ENCODE assay signal across 14 cellular contexts in the genomic region with DNA sequence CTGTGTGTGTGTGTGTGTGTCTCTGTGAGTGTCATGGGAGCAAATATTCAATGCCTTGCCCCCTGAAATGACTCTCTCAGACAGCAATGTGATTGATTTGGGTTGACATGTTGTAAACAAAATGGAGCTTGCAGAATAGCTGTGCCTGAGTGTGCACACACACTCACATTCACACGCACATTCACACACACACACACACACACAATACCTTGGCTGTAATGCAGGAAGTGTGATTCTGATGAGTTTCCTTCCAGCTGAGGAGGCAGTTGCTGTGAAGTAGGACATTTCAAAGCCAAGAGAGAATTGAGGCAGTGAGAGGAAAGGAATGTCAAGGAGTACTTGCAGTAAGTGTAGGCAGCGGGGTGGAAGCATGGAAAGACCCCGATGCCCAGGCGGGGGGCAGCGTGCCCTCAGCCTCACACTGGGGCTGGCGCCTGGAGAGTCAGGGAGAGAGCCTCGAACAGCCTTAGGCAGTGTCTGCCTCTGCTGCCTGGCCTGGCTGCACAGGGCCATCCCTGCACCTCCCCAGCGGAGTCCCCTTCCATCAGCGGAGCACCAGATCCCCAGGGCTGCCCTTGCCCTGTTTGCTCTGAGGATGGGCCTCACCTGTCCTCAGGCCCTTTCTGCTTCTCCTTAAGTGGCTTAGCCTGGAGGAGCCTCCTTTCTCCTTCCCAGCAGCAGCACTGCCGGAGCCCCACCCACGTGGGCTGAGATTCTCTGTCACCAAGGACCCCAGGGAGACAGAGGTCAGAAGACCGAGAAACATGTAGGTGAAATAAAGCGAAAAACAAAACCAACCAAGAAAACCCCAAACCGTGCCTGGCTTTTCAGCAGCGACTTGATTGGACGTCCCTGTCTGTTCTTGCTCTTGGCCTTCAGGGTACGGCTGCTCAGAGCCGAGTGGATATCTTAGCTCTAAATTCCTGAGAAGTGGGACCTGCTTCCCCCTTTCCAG. TPM values are rescaled to one million over a fixed set of nuclear protein-coding genes. Genes with fewer than 3 reads are reported as not detected.
DNase-seq lines count a peak whose midpoint lies in the region; ATAC-seq, FAIRE-seq and TF ChIP-seq lines count a peak whose summit lies in the region.
"Had no signal": no experiment of that assay in that cellular context is flagged by ENCODE, and none has a peak within 500 bp of the region (broad histone marks: within the 10 kb centered on the region; RNA-seq: fewer than 3 reads in every experiment).

No MANE protein-coding gene starts in this region.

- H3K27me3 ChIP-seq in SK-N-SH (ENCODE audit: insufficient read depth) (no peaks in the 10 kb centered on the region; the same call in 1 of the 2 replicates), HepG2 (ENCODE audit: control insufficient read depth in 1 of 2, insufficient read depth in 2 of 2, low read length in 2 of 2) (no peaks in the 10 kb centered on the region)
- H3K27me3 ChIP-seq: gastroesophageal sphincter had no signal

- POLR2A ChIA-PET in SK-N-SH (lab: Yijun Ruan, JAX) (no interaction called here), HepG2 (lab: Yijun Ruan, JAX) (no interaction called here)

- H2AFZ ChIP-seq in SK-N-SH (ENCODE audit: low read depth): no peak overlapping the region
- H2AFZ ChIP-seq in HepG2 (ENCODE audit: low read length): no peak overlapping the region

- H3K79me2 ChIP-seq in SK-N-SH (ENCODE audit: insufficient read depth) (no peaks in the 10 kb centered on the region), HepG2 (ENCODE audit: insufficient read depth, low read length) (no peaks in the 10 kb centered on the region)

- H3K27ac ChIP-seq in SK-N-SH (ENCODE audit: low read depth in 2 of 2, low read length in 1 of 2) (no peak overlapping the region), HepG2 (ENCODE audit: extremely low read length, insufficient read depth, low read length) (no peak overlapping the region)
- H3K27ac ChIP-seq: gastroesophageal sphincter, thoracic aorta had no signal

- no peak for TF ChIP-seq CTCF in lower leg skin (IDR thresholded peaks at IDR 0.05)
- TF ChIP-seq CTCF in SK-N-SH (IDR thresholded peaks at IDR 0.05): no peak
- TF ChIP-seq CTCF in HepG2 (CRISPR knock-in tag; IDR thresholded peaks at IDR 0.05): no peak

- DNase-seq in mesenteric fat pad (ENCODE audit: low spot score) (peak; percentile 53), lower leg skin (ENCODE audit: low spot score in 2 of 2) (no peak), SK-N-SH (no peak), HepG2 (ENCODE audit: low spot score) (no peak)
- no peak for DNase-seq in stimulated activated CD4-positive, alpha-beta T cell treated with anti-CD3 and anti-CD28 coated beads, Interleukin-15, amount 100 ng/mL, for 24 hours
- DNase-seq: cerebellar nuclear complex, HFFc6, naive B cell, NCI-H2081 had no signal

- no peaks in the 10 kb centered on the region for H3F3A ChIP-seq in SK-N-SH (replicated peaks; ENCODE audit: insufficient read depth)

- intact Hi-C loops in lower leg skin (cut with DNase I; ENCODE audit: low total_unique reads): no loop called here
- intact Hi-C loops in HepG2 (cut with micrococcal nuclease; ENCODE audit: unreplicated experiment): no loop called here

- no TSS peak for BruUV-seq in HepG2 (replicated peaks; lab: Mats Ljungman, UMichigan)

- ATAC-seq in GM18867 (IDR thresholded peaks at IDR 0.05; ENCODE audit: unreplicated experiment) (peak; percentile 83), GM21576 (IDR thresholded peaks at IDR 0.05; ENCODE audit: unreplicated experiment) (peak; percentile 73), HG03196 (IDR thresholded peaks at IDR 0.05; ENCODE audit: unreplicated experiment) (peak; percentile 69), HepG2 (no peak; the same call in 2 of the 3 replicates)
- ATAC-seq: gastroesophageal sphincter had no signal

- FAIRE-seq in HepG2 (lab: Jason Lieb, UNC): no peak

- CTCF ChIA-PET in SK-N-SH (lab: Yijun Ruan, JAX): interaction anchor here (1.0 kb wide), 1 partner anchor 36 kb away, joined by 4 read pairs; no protein-coding TSS in a partner anchor
- CTCF ChIA-PET in HepG2 (lab: Yijun Ruan, JAX; ENCODE audit: low intra/inter-chr PET ratio, low total read pairs): no interaction called here

- H3K9me3 ChIP-seq in SK-N-SH (no peaks in the 10 kb centered on the region), HepG2 (ENCODE audit: low read length) (no peaks in the 10 kb centered on the region)
- H3K9me3 ChIP-seq: gastroesophageal sphincter, thoracic aorta had no signal

- H4K20me1 ChIP-seq in SK-N-SH (ENCODE audit: insufficient read depth): no peaks in the 10 kb centered on the region
- H4K20me1 ChIP-seq in HepG2 (ENCODE audit: insufficient read depth, low read length): no peaks in the 10 kb centered on the region

- in situ Hi-C loops in HepG2 (cut with HindIII; ENCODE audit: extremely low pct_ligation_motif_present, low pct_unique_long_range_greater_than_20kb): no loop called here

- H3K4me1 ChIP-seq in SK-N-SH (ENCODE audit: control insufficient read depth in 1 of 2, insufficient read depth in 2 of 2, low read depth in 1 of 2, low read length in 1 of 2) (no peaks in the 10 kb centered on the region), HepG2 (ENCODE audit: insufficient read depth, low read length) (no peaks in the 10 kb centered on the region)
- H3K4me1 ChIP-seq: gastroesophageal sphincter had no signal

- no peaks in the 10 kb centered on the region for H3K9me2 ChIP-seq in SK-N-SH

- no peak overlapping the region for H3K4me3 ChIP-seq in lower leg skin (ENCODE audit: low read depth, poor library complexity, severe bottlenecking)
- no peak overlapping the region for H3K4me3 ChIP-seq in SK-N-SH (ENCODE audit: low read depth in 2 of 2, low read length in 1 of 2)
- no peak overlapping the region for H3K4me3 ChIP-seq in HepG2 (replicated peaks in 1 of 3; ENCODE audit: insufficient read depth in 1 of 3, low read depth in 2 of 3, low read length in 3 of 3)
- H3K4me3 ChIP-seq: gastroesophageal sphincter, thoracic aorta had no signal

- no peak for TF ChIP-seq EP300 in SK-N-SH (IDR thresholded peaks at IDR 0.05; ENCODE audit: borderline replicate concordance in 1 of 2, low read depth in 1 of 2, low read length in 1 of 2)
- no peak for TF ChIP-seq EP300 in HepG2 (IDR thresholded peaks at IDR 0.05; ENCODE audit: low read depth in 2 of 2, low read length in 2 of 2)
- TF ChIP-seq EP300 in HepG2 (CRISPR knock-in tag; IDR thresholded peaks at IDR 0.05; ENCODE audit: borderline replicate concordance): no peak

- TF ChIP-seq POLR2A in lower leg skin (IDR thresholded peaks at IDR 0.05) (no peak), HepG2 (IDR thresholded peaks at IDR 0.05; ENCODE audit: insufficient read depth in 1 of 2, low read depth in 2 of 2, low read length in 2 of 2) (no peak)

- H3K4me2 ChIP-seq in SK-N-SH (no peak overlapping the region), HepG2 (ENCODE audit: low read depth, low read length) (no peak overlapping the region)

- H3K36me3 ChIP-seq in SK-N-SH (replicated peaks in 1 of 2; ENCODE audit: control insufficient read depth in 1 of 2, insufficient read depth in 2 of 2, low read length in 1 of 2): no peaks in the 10 kb centered on the region
- H3K36me3 ChIP-seq in HepG2 (replicated peaks in 1 of 2; ENCODE audit: control insufficient read depth in 1 of 2, insufficient read depth in 2 of 2, low read length in 2 of 2): no peaks in the 10 kb centered on the region
- H3K36me3 ChIP-seq: gastroesophageal sphincter, thoracic aorta had no signal

- H3K9ac ChIP-seq in SK-N-SH: no peak overlapping the region
- no peak overlapping the region for H3K9ac ChIP-seq in HepG2 (ENCODE audit: insufficient read depth, low read depth, low read length)

- 86 to 94% methylated on average over 18 of the region's 18 CpGs for WGBS in lower leg skin, 2 donors
- 90% methylated on average over 15 of the region's 18 CpGs for WGBS in SK-N-SH (ENCODE audit: low lambda C conversion rate)
- WGBS in HepG2 (ENCODE audit: low lambda C conversion rate): 90% methylated on average over 14 of the region's 18 CpGs

- no peak for TF ChIP-seq RAD21 in SK-N-SH (IDR thresholded peaks at IDR 0.05; ENCODE audit: low read length)
- TF ChIP-seq RAD21 in HepG2 (CRISPR knock-in tag; IDR thresholded peaks at IDR 0.05): no peak

RNA-seq across cellular contexts. Expression of a gene that starts 9.2 kb away (rescaled TPM):
- total RNA-seq in mesenteric fat pad (3.0 TPM), lower leg skin (under 1 TPM in 2 of 4 donors, not detected in 2; 0.37 to 0.71 TPM), HepG2 (2016; rRNA removed; fragmentation: Illumina TruSeq; extraction: Trizol) (0.74 and 1.00 TPM in 2 replicates)
- polyA plus RNA-seq in SK-N-SH (2012; rRNA removed) (0.41 and 0.55 TPM in 2 replicates), HepG2 (2011; rRNA removed) (0.44 and 0.60 TPM in 2 replicates)
- 0.50 and 0.80 TPM in 2 replicates for polyA plus RNA-seq in SK-N-SH (2012; cell fraction: cytosol; rRNA removed)
- polyA plus RNA-seq in SK-N-SH (2012; cell fraction: nucleus; rRNA removed): 0.69 and 1.2 TPM in 2 replicates
- total RNA-seq in HepG2 (2016; cell fraction: cytosol; rRNA removed; fragmentation: Illumina TruSeq; extraction: Trizol; ENCODE audit: low read depth): 0.44 and 0.61 TPM in 2 replicates
- 0.59 and 1.1 TPM in 2 replicates for total RNA-seq in HepG2 (2016; cell fraction: insoluble cytoplasmic fraction; rRNA removed; fragmentation: Illumina TruSeq; extraction: Trizol)
- 0.65 and 0.76 TPM in 2 replicates for total RNA-seq in HepG2 (2016; cell fraction: membrane; rRNA removed; fragmentation: Illumina TruSeq; extraction: Trizol)
- total RNA-seq in HepG2 (2016; cell fraction: nucleus; rRNA removed; fragmentation: Illumina TruSeq; extraction: Trizol): 1.6 and 2.0 TPM in 2 replicates
- 0.21 and 0.33 TPM in 2 replicates for polyA plus RNA-seq in HepG2 (2011; cell fraction: cytosol; rRNA removed)
- polyA plus RNA-seq in HepG2 (2011; cell fraction: nucleus; rRNA removed): 1.6 and 1.8 TPM in 2 replicates
- polyA plus RNA-seq in HepG2 (2012): 0.51 and 0.68 TPM in 2 replicates
- polyA plus RNA-seq in HepG2 (2016; cell fraction: cytosol; fragmentation: Illumina TruSeq; extraction: Trizol; ENCODE audit: low read depth): 0.14 and 0.27 TPM in 2 replicates
- 1.1 and 1.3 TPM in 2 replicates for polyA plus RNA-seq in HepG2 (2016; cell fraction: insoluble cytoplasmic fraction; fragmentation: Illumina TruSeq; extraction: Trizol; ENCODE audit: low read depth)
- 0.55 and 0.78 TPM in 2 replicates for polyA plus RNA-seq in HepG2 (2016; cell fraction: membrane; fragmentation: Illumina TruSeq; extraction: Trizol; ENCODE audit: low read depth)
- 2.2 and 2.6 TPM in 2 replicates for polyA plus RNA-seq in HepG2 (2016; cell fraction: nucleus; fragmentation: Illumina TruSeq; extraction: Trizol; ENCODE audit: insufficient read depth, low read depth)
- 3.1 and 3.3 TPM in 2 replicates for polyA minus RNA-seq in HepG2 (2011; rRNA and poly(A)+ RNA removed; ENCODE audit: low replicate concordance)
- 0.40 and 0.62 TPM in 2 replicates for polyA minus RNA-seq in HepG2 (2011; cell fraction: cytosol; rRNA and poly(A)+ RNA removed)
- 3.0 and 3.5 TPM in 2 replicates for polyA minus RNA-seq in HepG2 (2011; cell fraction: nucleus; rRNA and poly(A)+ RNA removed)

RNA-seq across cellular contexts. Expression of a gene that starts 56.1 kb away (rescaled TPM):
- total RNA-seq in mesenteric fat pad: 26.9 TPM
- 10 to 100 TPM; 23.8 to 53.3 (median 31.2) TPM for total RNA-seq in lower leg skin
- polyA plus RNA-seq in SK-N-SH (2012; rRNA removed): 14.0 and 17.8 TPM in 2 replicates
- polyA plus RNA-seq in SK-N-SH (2012; cell fraction: cytosol; rRNA removed): 14.7 and 15.7 TPM in 2 replicates
- polyA plus RNA-seq in SK-N-SH (2012; cell fraction: nucleus; rRNA removed): 17.9 and 40.1 TPM in 2 replicates
- total RNA-seq in HepG2 (2016; rRNA removed; fragmentation: Illumina TruSeq; extraction: Trizol): 23.5 and 25.4 TPM in 2 replicates
- 4.1 and 4.6 TPM in 2 replicates for total RNA-seq in HepG2 (2016; cell fraction: cytosol; rRNA removed; fragmentation: Illumina TruSeq; extraction: Trizol; ENCODE audit: low read depth)
- 25.7 and 27.0 TPM in 2 replicates for total RNA-seq in HepG2 (2016; cell fraction: insoluble cytoplasmic fraction; rRNA removed; fragmentation: Illumina TruSeq; extraction: Trizol)
- total RNA-seq in HepG2 (2016; cell fraction: membrane; rRNA removed; fragmentation: Illumina TruSeq; extraction: Trizol): 10.9 and 11.4 TPM in 2 replicates
- 28.4 and 28.9 TPM in 2 replicates for total RNA-seq in HepG2 (2016; cell fraction: nucleus; rRNA removed; fragmentation: Illumina TruSeq; extraction: Trizol)
- 11.8 and 12.3 TPM in 2 replicates for polyA plus RNA-seq in HepG2 (2011; rRNA removed)
- 3.8 and 5.1 TPM in 2 replicates for polyA plus RNA-seq in HepG2 (2011; cell fraction: cytosol; rRNA removed)
- polyA plus RNA-seq in HepG2 (2011; cell fraction: nucleus; rRNA removed): 16.5 and 17.0 TPM in 2 replicates
- 7.2 and 10.1 TPM in 2 replicates for polyA plus RNA-seq in HepG2 (2012)
- polyA plus RNA-seq in HepG2 (2016; cell fraction: cytosol; fragmentation: Illumina TruSeq; extraction: Trizol; ENCODE audit: low read depth): 1.8 and 2.6 TPM in 2 replicates
- 14.1 and 16.7 TPM in 2 replicates for polyA plus RNA-seq in HepG2 (2016; cell fraction: insoluble cytoplasmic fraction; fragmentation: Illumina TruSeq; extraction: Trizol; ENCODE audit: low read depth)
- 5.3 and 5.4 TPM in 2 replicates for polyA plus RNA-seq in HepG2 (2016; cell fraction: membrane; fragmentation: Illumina TruSeq; extraction: Trizol; ENCODE audit: low read depth)
- polyA plus RNA-seq in HepG2 (2016; cell fraction: nucleus; fragmentation: Illumina TruSeq; extraction: Trizol; ENCODE audit: insufficient read depth, low read depth): 31.7 and 35.2 TPM in 2 replicates
- polyA minus RNA-seq in HepG2 (2011; rRNA and poly(A)+ RNA removed; ENCODE audit: low replicate concordance): 13.9 and 25.5 TPM in 2 replicates
- 9.9 and 15.3 TPM in 2 replicates for polyA minus RNA-seq in HepG2 (2011; cell fraction: cytosol; rRNA and poly(A)+ RNA removed)
- polyA minus RNA-seq in HepG2 (2011; cell fraction: nucleus; rRNA and poly(A)+ RNA removed): 44.5 and 48.6 TPM in 2 replicates
